ENCODE assay signal across 21 cellular contexts in genomic region chr9:104577263-104577662, GRCh38. TPM values are rescaled to one million over a fixed set of nuclear protein-coding genes. Genes with fewer than 3 reads are reported as not detected.
"Had no signal": no experiment of that assay in that cellular context is flagged by ENCODE, and none has a peak within 500 bp of the region (broad histone marks: within the 10 kb centered on the region; RNA-seq: fewer than 3 reads in every experiment).

No MANE protein-coding gene starts in this region.

- H3K4me1 ChIP-seq: SJSA1 had no signal

- H3K27me3 ChIP-seq: SJSA1 had no signal

- H3K9me3 ChIP-seq: SJSA1 had no signal

- H3K36me3 ChIP-seq: SJSA1 had no signal

- H3K27ac ChIP-seq: SJSA1, SK-N-MC had no signal

- DNase-seq: Karpas-422, KG1, MM.1S, NCI-H1092 treated with DMSO at 0.1 percent for 48 hours, NCI-H1436, NCI-H187, NCI-H2029, NCI-H2081 treated with DMSO at 0.1 percent for 48 hours, NCI-H2171, NCI-H226, NCI-H446, NCI-H510A, NCI-H524 treated with DMSO at 0.1 percent for 48 hours, NCI-H69, NCI-H774, Right ventricle myocardium superior, RPMI8226, SIG-M5 had no signal

- H3K4me3 ChIP-seq: SJSA1, SK-N-MC had no signal

RNA-seq across cellular contexts. Expression of gene OR13C8, which starts 8.3 kb away (rescaled TPM):
- total RNA-seq: HT1080, Right ventricle myocardium superior, SJSA1 had no signal

RNA-seq across cellular contexts. Expression of gene OR13C5, which starts 21.9 kb away (rescaled TPM):
- total RNA-seq: HT1080, Right ventricle myocardium superior, SJSA1 had no signal

RNA-seq across cellular contexts. Expression of gene OR13C2, which starts 28.2 kb away (rescaled TPM):
- total RNA-seq: HT1080, Right ventricle myocardium superior, SJSA1 had no signal

RNA-seq across cellular contexts. Expression of gene OR13C3, which starts 40.6 kb away (rescaled TPM):
- total RNA-seq: HT1080, Right ventricle myocardium superior, SJSA1 had no signal

RNA-seq across cellular contexts. Expression of gene OR13C9, which starts 40.7 kb away (rescaled TPM):
- total RNA-seq: HT1080, Right ventricle myocardium superior, SJSA1 had no signal
